ENCODE assay signal across 8 cellular contexts in the genomic region with DNA sequence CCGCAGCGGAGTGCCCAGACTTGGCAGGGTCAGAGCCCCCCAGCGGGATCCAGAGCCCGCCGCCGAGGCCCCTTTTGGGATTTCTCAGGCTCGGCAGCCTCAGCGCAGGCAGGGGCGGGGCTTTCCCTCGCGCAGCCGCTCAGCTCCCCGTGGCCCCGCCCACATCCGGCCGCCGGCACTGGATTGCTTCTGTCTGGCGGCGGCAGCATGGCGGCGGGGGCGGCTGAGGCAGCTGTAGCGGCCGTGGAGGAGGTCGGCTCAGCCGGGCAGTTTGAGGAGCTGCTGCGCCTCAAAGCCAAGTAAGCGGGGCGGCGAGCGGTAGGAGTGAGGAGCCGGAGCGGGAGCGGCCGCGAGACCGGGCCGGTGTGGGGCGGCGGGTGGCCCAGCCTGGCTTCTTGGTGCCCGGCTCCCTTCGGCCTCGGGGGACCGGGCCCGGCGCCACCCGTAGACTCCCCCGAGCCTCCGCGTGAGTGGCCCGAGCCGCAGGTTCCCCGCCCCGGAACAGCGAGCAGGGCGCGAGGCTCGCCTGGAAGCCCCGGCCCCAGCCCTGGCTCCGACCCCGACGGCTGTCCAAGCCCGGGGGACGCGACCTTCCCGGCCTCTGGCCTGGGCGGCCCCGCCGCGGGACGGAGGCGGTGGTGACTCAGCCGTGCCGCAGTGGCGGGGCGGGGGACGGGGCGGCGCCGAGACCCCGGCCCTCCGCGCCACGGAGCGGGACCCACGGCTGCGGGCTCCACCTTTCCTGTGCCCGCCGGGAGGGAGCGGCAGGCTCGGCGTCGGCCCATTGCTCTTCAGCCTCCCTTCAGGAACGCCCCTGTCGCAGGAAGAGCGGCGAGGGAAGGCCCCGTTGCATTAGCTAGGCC. TPM values are rescaled to one million over a fixed set of nuclear protein-coding genes. Genes with fewer than 3 reads are reported as not detected.
DNase-seq lines count a peak whose midpoint lies in the region; ATAC-seq and TF ChIP-seq lines count a peak whose summit lies in the region.

A gene (plus strand): TSS at position 178 of the 863 bp plus-strand sequence. CDS start 30 bp downstream, at position 208.

- ATAC-seq in HG03175 (IDR thresholded peaks at IDR 0.05; ENCODE audit: unreplicated experiment): peak; percentile 89
- ATAC-seq in left lung: peak; percentile 95

- peak within 1 kb of the TSS; percentile 98 to 100 for H3K4me3 ChIP-seq in left lung

- no peaks in the 10 kb centered on the region for H3K9me3 ChIP-seq in left lung

- H3K36me3 ChIP-seq in left lung: no peaks in the 10 kb centered on the region

- in situ Hi-C loops in GM18951 (cut with MboI; ENCODE audit: low sequenced_read_pairs, unreplicated experiment): no loop called here

- H3K4me1 ChIP-seq in left lung: peaks cover 19 to 51% of the 10 kb centered on the region in 2 donors

- DNase-seq in AML-193 (lab: John Stamatoyannopoulos, UW) (peak; percentile 66 to 68), NCI-H526 (lab: John Stamatoyannopoulos, UW) (peak; percentile 1 to 81), dedifferentiated amniotic fluid mesenchymal stem cell (ENCODE audit: extremely low spot score) (peak; percentile 80), left lung (peak; percentile 91 to 98)
- peak; percentile 72 to 83 for DNase-seq in activated CD4-positive, alpha-beta T cell treated with anti-CD3 and anti-CD28 coated beads, Interleukin-2, amount 50 U/mL, for 24 hours (ENCODE audit: low read depth in 1 of 2, low spot score in 1 of 2)
- peak; percentile 85 to 90 for DNase-seq in stimulated activated CD4-positive, alpha-beta T cell treated with anti-CD3 and anti-CD28 coated beads, Interleukin-2, amount 100 ng/mL, for 48 hours

- peak within 1 kb of the TSS; percentile 85 to 86 for H3K27ac ChIP-seq in left lung

- no peaks in the 10 kb centered on the region for H3K27me3 ChIP-seq in left lung

- peak; percentile 89 for TF ChIP-seq POLR2A in GM18951 (IDR thresholded peaks at IDR 0.05; ENCODE audit: extremely low read depth, insufficient read depth, insufficient read length)

- intact Hi-C loops in left lung (cut with DNase I): no loop called here

- TF ChIP-seq CTCF in left lung (IDR thresholded peaks at IDR 0.05): no peak

RNA-seq across cellular contexts. Expression of the gene that starts here (rescaled TPM):
- total RNA-seq in left lung: 10 to 100 TPM; 67.3 to 88.6 TPM

Comparison
In these comparisons a context has a peak if more than half of its experiments do, and no peak if none do; other contexts are left out.
1. Peak in every context shown above with its lines: DNase-seq, ATAC-seq, H3K4me3 ChIP-seq and H3K27ac ChIP-seq.
2. DNase-seq: peak in every context shown above with its lines; median percentile 94 in left lung; 88 in stimulated activated CD4-positive, alpha-beta T cell treated with anti-CD3 and anti-CD28 coated beads, Interleukin-2, amount 100 ng/mL, for 48 hours; 80 in dedifferentiated amniotic fluid mesenchymal stem cell; 78 in activated CD4-positive, alpha-beta T cell treated with anti-CD3 and anti-CD28 coated beads, Interleukin-2, amount 50 U/mL, for 24 hours; 67 in AML-193; 41 in NCI-H526.